1 cellular context compared by ENCODE assay signal in the genomic region with DNA sequence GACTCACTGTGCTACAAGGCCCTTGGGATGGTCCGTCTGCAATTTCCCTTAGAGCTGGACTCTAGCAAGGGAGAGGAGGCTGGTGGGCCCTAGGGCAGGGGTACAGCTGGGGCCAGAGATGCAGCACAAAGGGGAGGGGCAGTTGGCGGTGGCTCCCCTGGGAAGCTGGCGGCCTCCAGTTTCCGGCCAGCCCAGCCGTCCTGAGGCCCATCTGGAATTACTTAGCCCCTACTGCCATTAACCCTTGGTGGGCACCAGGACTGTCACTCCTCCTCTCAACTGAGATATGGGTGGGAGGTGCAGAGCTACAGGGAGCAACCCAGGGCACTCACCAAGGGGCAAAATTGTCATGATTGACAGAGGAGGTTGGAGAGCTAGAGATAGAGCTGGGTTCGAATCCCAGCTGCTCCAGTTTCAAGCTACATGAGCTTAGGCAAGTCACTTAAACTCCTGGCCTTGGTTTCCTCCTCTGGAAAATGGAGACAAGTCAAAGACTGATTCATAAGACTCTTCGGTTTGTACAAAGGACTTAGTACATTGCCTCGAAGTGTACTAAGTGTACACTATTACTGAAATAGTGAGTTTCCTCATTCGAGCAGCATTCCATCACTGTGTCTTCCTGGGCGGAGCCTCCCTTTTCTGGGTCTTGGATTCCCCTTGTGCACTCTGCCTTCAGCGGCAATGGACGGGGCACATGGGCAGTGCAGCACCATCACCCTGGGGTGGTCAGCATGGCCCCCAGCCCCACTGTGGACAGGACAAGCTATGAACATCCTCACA.
TF ChIP-seq lines count a peak whose summit lies in the region.

No MANE protein-coding gene starts in this region.

TF ChIP-seq in GM12878, 131 proteins besides CTCF, POLR2A, EP300 and RAD21:
- TF ChIP-seq, protein P1, sequence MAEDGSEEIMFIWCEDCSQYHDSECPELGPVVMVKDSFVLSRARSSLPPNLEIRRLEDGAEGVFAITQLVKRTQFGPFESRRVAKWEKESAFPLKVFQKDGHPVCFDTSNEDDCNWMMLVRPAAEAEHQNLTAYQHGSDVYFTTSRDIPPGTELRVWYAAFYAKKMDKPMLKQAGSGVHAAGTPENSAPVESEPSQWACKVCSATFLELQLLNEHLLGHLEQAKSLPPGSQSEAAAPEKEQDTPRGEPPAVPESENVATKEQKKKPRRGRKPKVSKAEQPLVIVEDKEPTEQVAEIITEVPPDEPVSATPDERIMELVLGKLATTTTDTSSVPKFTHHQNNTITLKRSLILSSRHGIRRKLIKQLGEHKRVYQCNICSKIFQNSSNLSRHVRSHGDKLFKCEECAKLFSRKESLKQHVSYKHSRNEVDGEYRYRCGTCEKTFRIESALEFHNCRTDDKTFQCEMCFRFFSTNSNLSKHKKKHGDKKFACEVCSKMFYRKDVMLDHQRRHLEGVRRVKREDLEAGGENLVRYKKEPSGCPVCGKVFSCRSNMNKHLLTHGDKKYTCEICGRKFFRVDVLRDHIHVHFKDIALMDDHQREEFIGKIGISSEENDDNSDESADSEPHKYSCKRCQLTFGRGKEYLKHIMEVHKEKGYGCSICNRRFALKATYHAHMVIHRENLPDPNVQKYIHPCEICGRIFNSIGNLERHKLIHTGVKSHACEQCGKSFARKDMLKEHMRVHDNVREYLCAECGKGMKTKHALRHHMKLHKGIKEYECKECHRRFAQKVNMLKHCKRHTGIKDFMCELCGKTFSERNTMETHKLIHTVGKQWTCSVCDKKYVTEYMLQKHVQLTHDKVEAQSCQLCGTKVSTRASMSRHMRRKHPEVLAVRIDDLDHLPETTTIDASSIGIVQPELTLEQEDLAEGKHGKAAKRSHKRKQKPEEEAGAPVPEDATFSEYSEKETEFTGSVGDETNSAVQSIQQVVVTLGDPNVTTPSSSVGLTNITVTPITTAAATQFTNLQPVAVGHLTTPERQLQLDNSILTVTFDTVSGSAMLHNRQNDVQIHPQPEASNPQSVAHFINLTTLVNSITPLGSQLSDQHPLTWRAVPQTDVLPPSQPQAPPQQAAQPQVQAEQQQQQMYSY (CRISPR knock-in tag; IDR thresholded peaks at IDR 0.05): no peak
- TF ChIP-seq, protein P2, sequence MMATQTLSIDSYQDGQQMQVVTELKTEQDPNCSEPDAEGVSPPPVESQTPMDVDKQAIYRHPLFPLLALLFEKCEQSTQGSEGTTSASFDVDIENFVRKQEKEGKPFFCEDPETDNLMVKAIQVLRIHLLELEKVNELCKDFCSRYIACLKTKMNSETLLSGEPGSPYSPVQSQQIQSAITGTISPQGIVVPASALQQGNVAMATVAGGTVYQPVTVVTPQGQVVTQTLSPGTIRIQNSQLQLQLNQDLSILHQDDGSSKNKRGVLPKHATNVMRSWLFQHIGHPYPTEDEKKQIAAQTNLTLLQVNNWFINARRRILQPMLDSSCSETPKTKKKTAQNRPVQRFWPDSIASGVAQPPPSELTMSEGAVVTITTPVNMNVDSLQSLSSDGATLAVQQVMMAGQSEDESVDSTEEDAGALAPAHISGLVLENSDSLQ (IDR thresholded peaks at IDR 0.05): peak; percentile 59; the same call in 1 of the 2 replicates
- TF ChIP-seq, protein P3, sequence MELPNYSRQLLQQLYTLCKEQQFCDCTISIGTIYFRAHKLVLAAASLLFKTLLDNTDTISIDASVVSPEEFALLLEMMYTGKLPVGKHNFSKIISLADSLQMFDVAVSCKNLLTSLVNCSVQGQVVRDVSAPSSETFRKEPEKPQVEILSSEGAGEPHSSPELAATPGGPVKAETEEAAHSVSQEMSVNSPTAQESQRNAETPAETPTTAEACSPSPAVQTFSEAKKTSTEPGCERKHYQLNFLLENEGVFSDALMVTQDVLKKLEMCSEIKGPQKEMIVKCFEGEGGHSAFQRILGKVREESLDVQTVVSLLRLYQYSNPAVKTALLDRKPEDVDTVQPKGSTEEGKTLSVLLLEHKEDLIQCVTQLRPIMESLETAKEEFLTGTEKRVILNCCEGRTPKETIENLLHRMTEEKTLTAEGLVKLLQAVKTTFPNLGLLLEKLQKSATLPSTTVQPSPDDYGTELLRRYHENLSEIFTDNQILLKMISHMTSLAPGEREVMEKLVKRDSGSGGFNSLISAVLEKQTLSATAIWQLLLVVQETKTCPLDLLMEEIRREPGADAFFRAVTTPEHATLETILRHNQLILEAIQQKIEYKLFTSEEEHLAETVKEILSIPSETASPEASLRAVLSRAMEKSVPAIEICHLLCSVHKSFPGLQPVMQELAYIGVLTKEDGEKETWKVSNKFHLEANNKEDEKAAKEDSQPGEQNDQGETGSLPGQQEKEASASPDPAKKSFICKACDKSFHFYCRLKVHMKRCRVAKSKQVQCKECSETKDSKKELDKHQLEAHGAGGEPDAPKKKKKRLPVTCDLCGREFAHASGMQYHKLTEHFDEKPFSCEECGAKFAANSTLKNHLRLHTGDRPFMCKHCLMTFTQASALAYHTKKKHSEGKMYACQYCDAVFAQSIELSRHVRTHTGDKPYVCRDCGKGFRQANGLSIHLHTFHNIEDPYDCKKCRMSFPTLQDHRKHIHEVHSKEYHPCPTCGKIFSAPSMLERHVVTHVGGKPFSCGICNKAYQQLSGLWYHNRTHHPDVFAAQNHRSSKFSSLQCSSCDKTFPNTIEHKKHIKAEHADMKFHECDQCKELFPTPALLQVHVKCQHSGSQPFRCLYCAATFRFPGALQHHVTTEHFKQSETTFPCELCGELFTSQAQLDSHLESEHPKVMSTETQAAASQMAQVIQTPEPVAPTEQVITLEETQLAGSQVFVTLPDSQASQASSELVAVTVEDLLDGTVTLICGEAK (IDR thresholded peaks at IDR 0.05; ENCODE audit: borderline replicate concordance): no peak
- no peak for TF ChIP-seq NR2C2 (IDR thresholded peaks at IDR 0.05; ENCODE audit: borderline replicate concordance, control insufficient read depth, insufficient read length, low read depth)
